In genomic region chr1:232033285-232033684, GRCh38 we compare ENCODE assay signal across 17 cellular contexts.
DNase-seq lines count a peak whose midpoint lies in the region; ATAC-seq and TF ChIP-seq lines count a peak whose summit lies in the region.
"Had no signal": no experiment of that assay in that cellular context is flagged by ENCODE, and none has a peak within 500 bp of the region (broad histone marks: within the 10 kb centered on the region; RNA-seq: fewer than 3 reads in every experiment).

No MANE protein-coding gene starts in this region.

- H2AFZ ChIP-seq in IMR-90 (replicated peaks; ENCODE audit: low read length, poor library complexity), result peak overlapping the region; percentile 37

- BruUV-seq in IMR-90 (replicated peaks; lab: Mats Ljungman, UMichigan), result no TSS peak

- no peaks in the 10 kb centered on the region for H3K79me1 ChIP-seq in IMR-90 (ENCODE audit: low read depth in 1 of 2, low read length in 2 of 2)

- no peak overlapping the region for H2BK120ac ChIP-seq in IMR-90 (ENCODE audit: low read depth, low read length)

- no peak overlapping the region for H3K4me3 ChIP-seq in IMR-90 (ENCODE audit: insufficient read depth, low read depth, low read length)
- H3K4me3 ChIP-seq: pancreas, sigmoid colon had no signal

- TF ChIP-seq CTCF in IMR-90 (conservative IDR thresholded peaks at IDR 0.05; ENCODE audit: low read depth, low read length), result no peak
- no peak for TF ChIP-seq CTCF in omental fat pad (IDR thresholded peaks at IDR 0.05)

- POLR2A ChIA-PET in IMR-90 (lab: Charles Lee; ENCODE audit: unreplicated experiment), result no interaction called here

- H2AK5ac ChIP-seq in IMR-90 (ENCODE audit: low read depth, low read length), result no peak overlapping the region

- TF ChIP-seq POLR2A in IMR-90 (IDR thresholded peaks at IDR 0.05; ENCODE audit: low read depth, low read length), result no peak

- H4K91ac ChIP-seq in IMR-90 (ENCODE audit: insufficient read depth, low read depth, low read length), result no peak overlapping the region

- H3K27me3 ChIP-seq in IMR-90 (ENCODE audit: control insufficient read depth, insufficient read depth, low read length), result no peaks in the 10 kb centered on the region
- H3K27me3 ChIP-seq: pancreas, sigmoid colon had no signal

- in situ Hi-C loops in IMR-90 (cut with MboI; ENCODE audit: low sequenced_read_pairs), result no loop called here

- no peak overlapping the region for H2AK9ac ChIP-seq in IMR-90 (replicated peaks; ENCODE audit: low read depth, low read length, poor library complexity)

- CTCF ChIA-PET in IMR-90 (lab: Yijun Ruan, JAX), result no interaction called here

- H3K4me2 ChIP-seq in IMR-90 (ENCODE audit: low read depth, low read length), result no peak overlapping the region; the same call in 1 of the 2 replicates

- H4K20me1 ChIP-seq in IMR-90 (ENCODE audit: insufficient read depth, low read length), result no peaks in the 10 kb centered on the region

- H3K9me3 ChIP-seq in IMR-90 (ENCODE audit: control insufficient read depth, insufficient read depth, low read length), result no peaks in the 10 kb centered on the region
- H3K9me3 ChIP-seq: pancreas, sigmoid colon had no signal

- no peak overlapping the region for H2BK5ac ChIP-seq in IMR-90 (ENCODE audit: low read depth, low read length, poor library complexity, severe bottlenecking)

- DNase-seq in COR-L47 (lab: John Stamatoyannopoulos, UW) (peak; percentile 14), IMR-90 (no peak), NCI-H69 (lab: John Stamatoyannopoulos, UW) (peak; percentile 78), iPS-NIHi11 (ENCODE audit: low spot score) (peak; percentile 32), putamen (ENCODE audit: low spot score) (no peak), omental fat pad (ENCODE audit: low spot score) (no peak)
- DNase-seq: activated CD4-positive, alpha-beta T cell treated with anti-CD3 and anti-CD28 coated beads for 4 hours; activated CD8-positive, alpha-beta memory T cell treated with anti-CD3 and anti-CD28 coated beads, Interleukin-2, amount 10 ng/mL, durations not matched to agents 7 days and 5 days; activated naive CD8-positive, alpha-beta T cell treated with anti-CD3 and anti-CD28 coated beads for 36 hours; CD4-positive, alpha-beta T cell; effector CD8-positive, alpha-beta T cell; naive thymus-derived CD8-positive, alpha-beta T cell; NCI-H1105 treated with DMSO at 0.1 percent for 48 hours; pancreas; sigmoid colon had no signal

- no peak overlapping the region for H3K18ac ChIP-seq in IMR-90 (ENCODE audit: low read depth, low read length)

- H3K4me1 ChIP-seq in IMR-90 (ENCODE audit: control insufficient read depth, insufficient read depth, low read length), result peaks cover 3% of the 10 kb centered on the region; the same call in 1 of the 2 replicates
- H3K4me1 ChIP-seq: pancreas, sigmoid colon had no signal

- H3K9ac ChIP-seq in IMR-90 (ENCODE audit: low read depth, low read length), result no peak overlapping the region

- no peak overlapping the region for H4K5ac ChIP-seq in IMR-90 (ENCODE audit: low read depth, low read length)

- H3K27ac ChIP-seq in IMR-90 (ENCODE audit: insufficient read depth, low read length), result no peak overlapping the region
- H3K27ac ChIP-seq: pancreas, sigmoid colon had no signal

- WGBS in IMR-90 (ENCODE audit: extremely low coverage in 2 of 2, insufficient read length in 1 of 2), 2 experiments, result 55% methylated on average over 2 of the region's 4 CpGs; no CpG with 5 or more reads in 1 of the 2 experiments

- no peak overlapping the region for H3K4ac ChIP-seq in IMR-90 (ENCODE audit: low read depth, low read length)

- dilution Hi-C loops in IMR-90 (cut with HindIII; ENCODE audit: low sequenced_read_pairs, unreplicated experiment), result no loop called here

- H3K23ac ChIP-seq in IMR-90 (ENCODE audit: low read depth, low read length), result no peak overlapping the region

- no peak for TF ChIP-seq RAD21 in IMR-90 (IDR thresholded peaks at IDR 0.05; ENCODE audit: low read length)

- no peaks in the 10 kb centered on the region for H3K36me3 ChIP-seq in IMR-90 (ENCODE audit: control insufficient read depth, insufficient read depth, low read length)
- H3K36me3 ChIP-seq: pancreas, sigmoid colon had no signal

- 0 out of 2 replicates have a peak overlapping the region, but pooled peaks have one; percentile 17 for H3K14ac ChIP-seq in IMR-90 (replicated peaks; ENCODE audit: low read depth, low read length)

- intact Hi-C loops in IMR-90 (cut with micrococcal nuclease), result no loop called here

- H2BK20ac ChIP-seq in IMR-90 (ENCODE audit: low read depth, low read length), result no peak overlapping the region

- H3K56ac ChIP-seq in IMR-90 (ENCODE audit: extremely low read depth, insufficient read depth, low read length), result no peak overlapping the region

- ATAC-seq in IMR-90 (ENCODE audit: low read depth) (peak; percentile 77), GM19328 (IDR thresholded peaks at IDR 0.05; ENCODE audit: unreplicated experiment) (no peak), omental fat pad (ENCODE audit: low FRiP score) (no peak)
- ATAC-seq: activated CD8-positive, alpha-beta memory T cell treated with anti-CD3 and anti-CD28 coated beads, Interleukin-2, amount 10 ng/mL, durations not matched to agents 7 days and 5 days; HCT116; naive thymus-derived CD8-positive, alpha-beta T cell; pancreas had no signal

- no peak overlapping the region for H4K8ac ChIP-seq in IMR-90 (ENCODE audit: low read depth in 2 of 2, low read length in 2 of 2)

- no peak overlapping the region for H2BK15ac ChIP-seq in IMR-90 (ENCODE audit: low read depth, low read length)

- H3K9me1 ChIP-seq in IMR-90 (ENCODE audit: insufficient read depth, low read length), result no peaks in the 10 kb centered on the region

TF ChIP-seq in IMR-90, 13 proteins besides CTCF, POLR2A, EP300 and RAD21:
- TF ChIP-seq RCOR1 (IDR thresholded peaks at IDR 0.05; ENCODE audit: insufficient replicate concordance, low read length) (no peak), MXI1 (IDR thresholded peaks at IDR 0.05; ENCODE audit: borderline replicate concordance, low read depth, low read length) (no peak), FOS (IDR thresholded peaks at IDR 0.05; ENCODE audit: low read depth, low read length) (no peak)

Comparison
In these comparisons a context has a peak if more than half of its experiments do, and no peak if none do; other contexts are left out.
1. DNase-seq: peak in COR-L47 (single experiment), NCI-H69 (single experiment) and iPS-NIHi11 (single experiment); none in IMR-90 (single experiment), putamen (single experiment) and omental fat pad (single experiment).